Comparison of ENCODE assay signal across 8 cellular contexts in the genomic region with DNA sequence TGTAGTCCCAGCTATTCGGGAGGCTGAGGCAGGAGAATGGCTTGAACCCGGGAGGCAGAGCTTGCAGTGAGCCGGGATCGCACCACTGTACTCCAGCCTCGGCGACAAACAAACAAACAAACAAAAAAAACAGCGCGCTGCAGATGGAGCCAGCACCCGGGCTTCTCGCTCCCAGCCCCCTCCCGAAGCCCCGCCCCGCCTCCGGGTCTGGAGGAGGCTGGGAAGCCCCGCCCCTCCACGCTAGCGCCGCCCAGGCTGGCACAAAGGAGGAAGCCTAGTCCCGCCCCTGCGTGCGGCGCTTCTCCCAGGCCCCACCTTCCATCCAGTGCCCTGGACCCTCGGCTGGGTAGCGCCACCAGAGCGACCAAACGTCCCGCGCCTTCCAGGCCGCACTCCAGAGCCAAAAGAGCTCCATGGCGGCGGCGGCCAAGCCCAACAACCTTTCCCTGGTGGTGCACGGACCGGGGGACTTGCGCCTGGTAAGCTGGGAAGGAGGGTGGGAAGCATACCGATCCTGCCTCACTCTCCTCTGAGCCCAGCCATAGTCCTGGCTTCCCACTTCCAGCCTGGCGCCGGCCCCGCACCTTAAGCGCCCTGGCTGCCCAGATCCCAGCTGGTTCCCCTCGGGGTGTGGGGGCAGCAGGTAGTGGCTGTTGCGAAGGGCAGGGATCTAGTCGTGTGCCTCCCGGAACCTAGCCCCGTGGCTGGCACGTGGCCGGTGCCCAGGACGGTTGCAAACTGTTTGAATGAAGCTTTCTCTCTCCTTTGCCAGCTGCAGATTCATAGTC. TPM values are rescaled to one million over a fixed set of nuclear protein-coding genes. Genes with fewer than 3 reads are reported as not detected.
DNase-seq lines count a peak whose midpoint lies in the region; ATAC-seq, FAIRE-seq and TF ChIP-seq lines count a peak whose summit lies in the region.

A gene (plus strand): TSS at position 325 of the 788 bp plus-strand sequence. CDS start 89 bp downstream, at position 414.

- intact Hi-C loops in dendritic cell treated with granulocyte-macrophage colony-stimulating factor and Interleukin-4, amounts not matched to agents 40 ng/mL and 50 ng/mL, for 4 days (cut with micrococcal nuclease) = loop anchor here (5.0 kb wide), 1 partner anchor 361 kb away; a partner anchor contains a TSS
- intact Hi-C loops in HepG2 (cut with micrococcal nuclease; ENCODE audit: unreplicated experiment) = loop anchor here (5.0 kb wide), 1 partner anchor 41 kb away; no protein-coding TSS in a partner anchor

- TF ChIP-seq RAD21 in HepG2 (CRISPR knock-in tag; IDR thresholded peaks at IDR 0.05) = no peak

- FAIRE-seq in HepG2 (lab: Jason Lieb, UNC) = no peak

- POLR2A ChIA-PET in HepG2 (lab: Yijun Ruan, JAX) = interaction anchor here (0.8 to 1.9 kb wide), 3 partner anchors 14 to 45 kb away, joined by 4 to 10 read pairs (median 7); no protein-coding TSS in a partner anchor

- peaks cover 6 to 21% (median 18%) of the 10 kb centered on the region in 11 experiments; a peak in 20 of 22 replicates for H3K36me3 ChIP-seq in BLaER1 treated with 17β-estradiol and CSF1 and Interleukin-3, amounts not matched to agents 10 nM and 100 nM
- peaks cover 2 to 9% of the 10 kb centered on the region in 2 experiments; a peak in 2 of 5 replicates for H3K36me3 ChIP-seq in HepG2 (replicated peaks in 1 of 2; ENCODE audit: control insufficient read depth in 1 of 2, insufficient read depth in 2 of 2, low read length in 2 of 2)

- H3K9me3 Mint-ChIP-seq in dendritic cell treated with granulocyte-macrophage colony-stimulating factor and Interleukin-4, amounts not matched to agents 40 ng/mL and 50 ng/mL, for 4 days = no peaks in the 10 kb centered on the region

- peaks cover 29% of the 10 kb centered on the region for H3K27me3 Mint-ChIP-seq in dendritic cell treated with granulocyte-macrophage colony-stimulating factor and Interleukin-4, amounts not matched to agents 40 ng/mL and 50 ng/mL, for 4 days

- TF ChIP-seq POLR2A in HepG2 (IDR thresholded peaks at IDR 0.05; ENCODE audit: insufficient read depth in 1 of 2, low read depth in 2 of 2, low read length in 2 of 2) = peak; percentile 87 to 96

- BruUV-seq in HepG2 (replicated peaks; lab: Mats Ljungman, UMichigan) = no TSS peak

- peaks cover 40% of the 10 kb centered on the region for H3K79me2 ChIP-seq in HepG2 (ENCODE audit: insufficient read depth, low read length)

- peak; percentile 98 for ATAC-seq in GM19324 (IDR thresholded peaks at IDR 0.05; ENCODE audit: low FRiP score, unreplicated experiment)
- peak; percentile 89 for ATAC-seq in HG03460 (IDR thresholded peaks at IDR 0.05; ENCODE audit: unreplicated experiment)
- peak; percentile 96 for ATAC-seq in HepG2

- peaks cover 0 to 10% (median 0%) of the 10 kb centered on the region in 11 experiments; a peak in 1 of 22 replicates for H4K20me1 ChIP-seq in BLaER1 treated with 17β-estradiol and CSF1 and Interleukin-3, amounts not matched to agents 10 nM and 100 nM
- H4K20me1 ChIP-seq in HepG2 (ENCODE audit: insufficient read depth, low read length) = no peaks in the 10 kb centered on the region

- in situ Hi-C loops in HepG2 (cut with HindIII; ENCODE audit: extremely low pct_ligation_motif_present, low pct_unique_long_range_greater_than_20kb) = no loop called here

- peaks cover 2 to 26% (median 17%) of the 10 kb centered on the region in 11 experiments; a peak in 20 of 22 replicates for H3K9me3 ChIP-seq in BLaER1 treated with 17β-estradiol and CSF1 and Interleukin-3, amounts not matched to agents 10 nM and 100 nM (replicated peaks in 1 of 11)
- no peaks in the 10 kb centered on the region for H3K9me3 ChIP-seq in HepG2 (ENCODE audit: low read length)

- peak within 1 kb of the TSS; percentile 90 to 100 (median 95) for H3K4me2 ChIP-seq in BLaER1 treated with 17β-estradiol and CSF1 and Interleukin-3, amounts not matched to agents 10 nM and 100 nM
- peak within 1 kb of the TSS; percentile 99 for H3K4me2 ChIP-seq in HepG2 (ENCODE audit: low read depth, low read length)

- 6% methylated on average over 11 of the region's 48 CpGs for WGBS in HepG2 (ENCODE audit: low lambda C conversion rate)

- no peak within 1 kb of the TSS for H2AFZ ChIP-seq in HepG2 (ENCODE audit: low read length)

- H3K36me3 Mint-ChIP-seq in dendritic cell treated with granulocyte-macrophage colony-stimulating factor and Interleukin-4, amounts not matched to agents 40 ng/mL and 50 ng/mL, for 4 days (ENCODE audit: low read depth) = peaks cover 6% of the 10 kb centered on the region

- peaks cover 33 to 43% (median 40%) of the 10 kb centered on the region in 10 experiments for H3K4me1 ChIP-seq in BLaER1 treated with 17β-estradiol and CSF1 and Interleukin-3, amounts not matched to agents 10 nM and 100 nM
- peaks cover 85% of the 10 kb centered on the region for H3K4me1 ChIP-seq in HepG2 (ENCODE audit: insufficient read depth, low read length)

- DNase-seq in NCI-H69 (lab: John Stamatoyannopoulos, UW) (peak; percentile 98), HepG2 (ENCODE audit: low spot score) (peak; percentile 86)
- DNase-seq in activated CD4-positive, alpha-beta T cell treated with anti-CD3 and anti-CD28 coated beads, Interleukin-2, amount 50 U/mL, for 24 hours (ENCODE audit: low read depth in 1 of 2, low spot score in 1 of 2) = peak; percentile 81 to 85
- peak; percentile 92 for DNase-seq in stimulated activated CD4-positive, alpha-beta T cell treated with anti-CD3 and anti-CD28 coated beads, Interleukin-2, amount 100 ng/mL, for 48 hours

- peak within 1 kb of the TSS; percentile 71 to 93 (median 90) for H3K4me3 ChIP-seq in BLaER1 treated with 17β-estradiol and CSF1 and Interleukin-3, amounts not matched to agents 10 nM and 100 nM
- peak within 1 kb of the TSS; percentile 82 to 93 (median 91) for H3K4me3 ChIP-seq in HepG2 (replicated peaks in 1 of 3; ENCODE audit: insufficient read depth in 1 of 3, low read depth in 2 of 3, low read length in 3 of 3)

- peak within 1 kb of the TSS; percentile 78 to 94 (median 90) for H3K9ac ChIP-seq in BLaER1 treated with 17β-estradiol and CSF1 and Interleukin-3, amounts not matched to agents 10 nM and 100 nM
- peak within 1 kb of the TSS; percentile 93 for H3K9ac ChIP-seq in HepG2 (ENCODE audit: insufficient read depth, low read depth, low read length)

- CTCF ChIA-PET in HepG2 (lab: Yijun Ruan, JAX; ENCODE audit: low intra/inter-chr PET ratio, low total read pairs) = no interaction called here

- peaks cover 40% of the 10 kb centered on the region for H3K4me1 Mint-ChIP-seq in dendritic cell treated with granulocyte-macrophage colony-stimulating factor and Interleukin-4, amounts not matched to agents 40 ng/mL and 50 ng/mL, for 4 days (ENCODE audit: low read depth)

- peak; percentile 46 for TF ChIP-seq CTCF in HepG2 (CRISPR knock-in tag; IDR thresholded peaks at IDR 0.05)

- no peaks in the 10 kb centered on the region for H3K27me3 ChIP-seq in BLaER1 treated with 17β-estradiol and CSF1 and Interleukin-3, amounts not matched to agents 10 nM and 100 nM
- H3K27me3 ChIP-seq in HepG2 (ENCODE audit: control insufficient read depth in 1 of 2, insufficient read depth in 2 of 2, low read length in 2 of 2) = no peaks in the 10 kb centered on the region; a peak in 1 of 5 replicates

- peak within 1 kb of the TSS; percentile 71 to 95 (median 93); a peak in 21 of 22 replicates for H3K27ac ChIP-seq in BLaER1 treated with 17β-estradiol and CSF1 and Interleukin-3, amounts not matched to agents 10 nM and 100 nM
- peak within 1 kb of the TSS; percentile 81 for H3K27ac ChIP-seq in HepG2 (ENCODE audit: extremely low read length, insufficient read depth, low read length)

- peak within 1 kb of the TSS; percentile 87 for H3K27ac Mint-ChIP-seq in dendritic cell treated with granulocyte-macrophage colony-stimulating factor and Interleukin-4, amounts not matched to agents 40 ng/mL and 50 ng/mL, for 4 days

- H3K4me3 Mint-ChIP-seq in dendritic cell treated with granulocyte-macrophage colony-stimulating factor and Interleukin-4, amounts not matched to agents 40 ng/mL and 50 ng/mL, for 4 days = peak within 1 kb of the TSS; percentile 91

- TF ChIP-seq EP300 in HepG2 (IDR thresholded peaks at IDR 0.05; ENCODE audit: low read depth in 2 of 2, low read length in 2 of 2) (no peak), HepG2 (CRISPR knock-in tag; IDR thresholded peaks at IDR 0.05; ENCODE audit: borderline replicate concordance) (no peak)

TF ChIP-seq in HepG2, 621 proteins besides CTCF, POLR2A, EP300 and RAD21 (continues in another document):
- TF ChIP-seq ZNF879 (CRISPR knock-in tag; IDR thresholded peaks at IDR 0.05) = peak; percentile 39; the same call in 1 of the 2 replicates
- peak; percentile 86 for TF ChIP-seq KDM2A (CRISPR knock-in tag; IDR thresholded peaks at IDR 0.05; ENCODE audit: borderline replicate concordance, low read depth)
- no peak for TF ChIP-seq SMARCE1 (IDR thresholded peaks at IDR 0.05; ENCODE audit: borderline replicate concordance)
- peak; percentile 70 for TF ChIP-seq MEF2D (CRISPR knock-in tag; IDR thresholded peaks at IDR 0.05)
- peak; percentile 36; the same call in 1 of the 2 replicates for TF ChIP-seq ZNF703 (CRISPR knock-in tag; IDR thresholded peaks at IDR 0.05; ENCODE audit: borderline replicate concordance)
- peak; percentile 63 for TF ChIP-seq HDAC1 (CRISPR knock-in tag; IDR thresholded peaks at IDR 0.05)

RNA-seq across cellular contexts. Expression of the gene that starts here (rescaled TPM):
- 59.1 and 104 TPM in 2 replicates for total RNA-seq in HepG2 (2016; rRNA removed; fragmentation: Illumina TruSeq; extraction: Trizol)
- total RNA-seq in HepG2 (2016; cell fraction: cytosol; rRNA removed; fragmentation: Illumina TruSeq; extraction: Trizol; ENCODE audit: low read depth) = 7.1 and 7.4 TPM in 2 replicates
- 59.7 and 103 TPM in 2 replicates for total RNA-seq in HepG2 (2016; cell fraction: insoluble cytoplasmic fraction; rRNA removed; fragmentation: Illumina TruSeq; extraction: Trizol)
- total RNA-seq in HepG2 (2016; cell fraction: membrane; rRNA removed; fragmentation: Illumina TruSeq; extraction: Trizol) = 22.6 and 22.9 TPM in 2 replicates
- 46.4 and 52.3 TPM in 2 replicates for total RNA-seq in HepG2 (2016; cell fraction: nucleus; rRNA removed; fragmentation: Illumina TruSeq; extraction: Trizol)
- polyA plus RNA-seq in HepG2 (2011; rRNA removed) = 73.1 and 95.3 TPM in 2 replicates
- polyA plus RNA-seq in HepG2 (2011; cell fraction: cytosol; rRNA removed) = 78.7 and 91.6 TPM in 2 replicates
- polyA plus RNA-seq in HepG2 (2011; cell fraction: nucleus; rRNA removed) = 94.1 and 102 TPM in 2 replicates
- polyA plus RNA-seq in HepG2 (2012) = 74.2 and 78.2 TPM in 2 replicates
- polyA plus RNA-seq in HepG2 (2016; cell fraction: cytosol; fragmentation: Illumina TruSeq; extraction: Trizol; ENCODE audit: low read depth) = 10.6 and 11.4 TPM in 2 replicates
- 128 and 136 TPM in 2 replicates for polyA plus RNA-seq in HepG2 (2016; cell fraction: insoluble cytoplasmic fraction; fragmentation: Illumina TruSeq; extraction: Trizol; ENCODE audit: low read depth)
- 18.9 and 20.0 TPM in 2 replicates for polyA plus RNA-seq in HepG2 (2016; cell fraction: membrane; fragmentation: Illumina TruSeq; extraction: Trizol; ENCODE audit: low read depth)
- polyA plus RNA-seq in HepG2 (2016; cell fraction: nucleus; fragmentation: Illumina TruSeq; extraction: Trizol; ENCODE audit: insufficient read depth, low read depth) = 92.1 and 93.6 TPM in 2 replicates
- 117 and 252 TPM in 2 replicates for polyA minus RNA-seq in HepG2 (2011; rRNA and poly(A)+ RNA removed; ENCODE audit: low replicate concordance)
- 46.5 and 50.3 TPM in 2 replicates for polyA minus RNA-seq in HepG2 (2011; cell fraction: cytosol; rRNA and poly(A)+ RNA removed)
- 35.7 and 43.0 TPM in 2 replicates for polyA minus RNA-seq in HepG2 (2011; cell fraction: nucleus; rRNA and poly(A)+ RNA removed)

Comparison
In these comparisons a context has a peak if more than half of its experiments do, and no peak if none do; other contexts are left out.
1. Peak in every context shown above with its lines: DNase-seq, ATAC-seq, H3K4me3 ChIP-seq and H3K27ac ChIP-seq.